In genomic region chr7:100839361-100839760, GRCh38 we compare ENCODE assay signal across 20 cellular contexts. TPM values are rescaled to one million over a fixed set of nuclear protein-coding genes. Genes with fewer than 3 reads are reported as not detected.
A peak's percentile ranks its signal among the peaks of the same experiment; 100 is the strongest.
DNase-seq lines count a peak whose midpoint lies in the region; ATAC-seq and TF ChIP-seq lines count a peak whose summit lies in the region.
"Had no signal": no experiment of that assay in that cellular context is flagged by ENCODE, and none has a peak within 500 bp of the region (broad histone marks: within the 10 kb centered on the region; RNA-seq: fewer than 3 reads in every experiment).

No MANE protein-coding gene starts in this region.

- H3K27ac ChIP-seq in cardiac muscle cell (peak overlapping the region; percentile 51), RWPE1 (peak overlapping the region; percentile 94)
- H3K27ac ChIP-seq: GM23248 had no signal

- H3K4me3 ChIP-seq in cardiac muscle cell: no peak overlapping the region
- no peak overlapping the region for H3K4me3 ChIP-seq in mucosa of descending colon
- H3K4me3 ChIP-seq: GM12878, GM23248 had no signal

- H3K36me3 ChIP-seq in cardiac muscle cell (no peaks in the 10 kb centered on the region), mucosa of descending colon (ENCODE audit: low read depth) (no peaks in the 10 kb centered on the region)
- H3K36me3 ChIP-seq: BE2C had no signal

- H3K27me3 ChIP-seq in cardiac muscle cell: no peaks in the 10 kb centered on the region
- H3K27me3 ChIP-seq: BE2C had no signal

- CTCF ChIA-PET in RWPE1 (lab: Yijun Ruan, JAX): interaction anchor here (0.6 kb wide), 1 partner anchor 1627 kb away, joined by 5 read pairs; no protein-coding TSS in a partner anchor

- ATAC-seq in mucosa of descending colon (no peak), HG02763 (IDR thresholded peaks at IDR 0.05; ENCODE audit: unreplicated experiment) (no peak)
- ATAC-seq: GM12878 had no signal

- POLR2A ChIA-PET in RWPE1 (lab: Yijun Ruan, JAX; ENCODE audit: low non-redundant PET): no interaction called here

- DNase-seq in cardiac muscle cell (ENCODE audit: low read depth in 1 of 2, low spot score in 1 of 2) (no peak), cardiac septum (ENCODE audit: low spot score) (no peak), RWPE1 (ENCODE audit: low spot score) (no peak), mucosa of descending colon (peak in 2 of 3 donors; percentile 21 to 42), midbrain (lab: John Stamatoyannopoulos, UW) (no peak)
- DNase-seq: BE2C; C1 segment of cervical spinal cord; CD4-positive, CD25-positive, alpha-beta regulatory T cell; CD8-positive, alpha-beta memory T cell; COR-L47; DMS 273 treated with DMSO at 0.1 percent for 48 hours; DMS53; DND-41; EL; GM23248; HCEC 1CT; HFFc6 had no signal

- TF ChIP-seq CTCF in cardiac muscle cell (IDR thresholded peaks at IDR 0.05; ENCODE audit: low read depth, low read length): no peak
- no peak for TF ChIP-seq CTCF in RWPE1 (conservative IDR thresholded peaks at IDR 0.05; ENCODE audit: low read depth)
- no peak for TF ChIP-seq CTCF in mucosa of descending colon (IDR thresholded peaks at IDR 0.05)

- H3K9me3 ChIP-seq in cardiac muscle cell (ENCODE audit: low read depth) (no peaks in the 10 kb centered on the region), mucosa of descending colon (no peaks in the 10 kb centered on the region)
- H3K9me3 ChIP-seq: BE2C had no signal

- intact Hi-C loops in cardiac septum (cut with DNase I) (loop anchor here (2.0 to 5.0 kb wide), 3 partner anchors 15 to 37 kb away; partner anchors contain the start of gene TRIP6), mucosa of descending colon (cut with DNase I, micrococcal nuclease) (no loop called here)

- H3K4me1 ChIP-seq in cardiac muscle cell (ENCODE audit: low read depth) (peaks cover 18% of the 10 kb centered on the region), mucosa of descending colon (ENCODE audit: low read depth) (peaks cover 11% of the 10 kb centered on the region)
- H3K4me1 ChIP-seq: BE2C had no signal

RNA-seq across cellular contexts. Expression of gene EPHB4, which starts 12.0 kb away (rescaled TPM):
- 48.9 and 53.6 TPM in 2 replicates for total RNA-seq in cardiac muscle cell
- 29.5 and 33.4 TPM in 2 replicates for polyA plus RNA-seq in cardiac muscle cell
- 23.9 TPM for total RNA-seq in cardiac septum
- 10 to 100 TPM; 31.2 to 42.4 (median 38.9) TPM for total RNA-seq in mucosa of descending colon
- polyA plus RNA-seq: CD4-positive, CD25-positive, alpha-beta regulatory T cell; CD8-positive, alpha-beta memory T cell; IgD-negative memory B cell had no signal

RNA-seq across cellular contexts. Expression of gene SLC12A9, which starts 13.2 kb away (rescaled TPM):
- 18.3 and 19.5 TPM in 2 replicates for total RNA-seq in cardiac muscle cell
- polyA plus RNA-seq in cardiac muscle cell: 12.5 and 14.6 TPM in 2 replicates
- total RNA-seq in cardiac septum: 6.9 TPM
- total RNA-seq in mucosa of descending colon: 10 to 100 TPM; 27.9 to 34.0 (median 33.5) TPM

RNA-seq across cellular contexts. Expression of gene TRIP6, which starts 27.8 kb away (rescaled TPM):
- total RNA-seq in cardiac muscle cell: 51.9 and 60.1 TPM in 2 replicates
- polyA plus RNA-seq in cardiac muscle cell: 50.2 and 62.2 TPM in 2 replicates
- 24.4 TPM for total RNA-seq in cardiac septum
- total RNA-seq in mucosa of descending colon: 10 to 100 TPM; 27.8 to 42.7 (median 30.0) TPM

RNA-seq across cellular contexts. Expression of gene SRRT, which starts 35.5 kb away (rescaled TPM):
- total RNA-seq in cardiac muscle cell (78.6 and 83.1 TPM in 2 replicates), cardiac septum (62.9 TPM), mucosa of descending colon (100 to 1,000 TPM; 112 to 129 (median 120) TPM)
- polyA plus RNA-seq in cardiac muscle cell: 111 and 148 TPM in 2 replicates

RNA-seq across cellular contexts. Expression of gene UFSP1, which starts 50.2 kb away (rescaled TPM):
- 16.0 and 19.0 TPM in 2 replicates for total RNA-seq in cardiac muscle cell
- 3.9 and 9.9 TPM in 2 replicates for polyA plus RNA-seq in cardiac muscle cell
- total RNA-seq in cardiac septum: 2.1 TPM
- total RNA-seq in mucosa of descending colon: 1 to 10 TPM; 2.1 to 3.4 (median 3.0) TPM

Comparison
In these comparisons a context has a peak if more than half of its experiments do, and no peak if none do; other contexts are left out.
1. DNase-seq: peak in mucosa of descending colon (2 of 3); none in cardiac muscle cell (0 of 2), cardiac septum (single experiment), RWPE1 (single experiment) and midbrain (single experiment).